1 cellular context compared by ENCODE assay signal in the genomic region with DNA sequence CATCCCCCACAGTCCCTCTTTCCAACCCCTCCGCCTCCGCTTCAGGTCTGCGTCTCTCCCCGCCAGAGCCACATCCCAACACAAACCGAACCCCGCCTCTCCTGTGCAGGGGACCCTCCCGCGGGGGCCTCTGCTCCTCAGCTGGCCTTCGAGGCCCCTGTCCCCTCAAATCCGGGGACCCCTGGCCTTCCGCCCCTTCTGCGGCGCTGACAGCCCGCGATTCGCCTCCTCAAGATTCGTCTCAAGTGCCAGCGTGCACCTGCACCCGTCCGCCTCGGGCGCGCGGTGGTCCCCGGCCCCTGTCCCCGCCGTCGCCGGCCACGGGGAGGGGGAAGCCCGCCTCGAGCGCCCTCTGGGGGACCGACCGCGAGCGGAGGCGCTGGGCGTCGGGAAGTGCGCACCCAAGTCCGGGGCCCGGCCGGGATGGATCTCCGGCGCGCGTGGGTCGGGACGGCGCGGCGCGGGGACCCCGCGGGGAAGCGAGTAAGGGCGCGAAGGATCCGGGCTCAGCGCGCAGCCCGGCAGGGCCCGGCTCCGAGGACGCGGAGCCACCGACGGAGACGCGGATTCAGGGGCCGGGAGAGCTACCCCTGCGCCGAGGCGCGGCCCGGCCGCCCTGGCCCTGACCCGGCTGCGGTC.
A peak's percentile ranks its signal among the peaks of the same experiment; 100 is the strongest.
TF ChIP-seq lines count a peak whose summit lies in the region.

No MANE protein-coding gene starts in this region.

TF ChIP-seq in WTC11, 78 proteins besides CTCF, POLR2A, EP300 and RAD21 (continued from another document):
- TF ChIP-seq, protein P1, sequence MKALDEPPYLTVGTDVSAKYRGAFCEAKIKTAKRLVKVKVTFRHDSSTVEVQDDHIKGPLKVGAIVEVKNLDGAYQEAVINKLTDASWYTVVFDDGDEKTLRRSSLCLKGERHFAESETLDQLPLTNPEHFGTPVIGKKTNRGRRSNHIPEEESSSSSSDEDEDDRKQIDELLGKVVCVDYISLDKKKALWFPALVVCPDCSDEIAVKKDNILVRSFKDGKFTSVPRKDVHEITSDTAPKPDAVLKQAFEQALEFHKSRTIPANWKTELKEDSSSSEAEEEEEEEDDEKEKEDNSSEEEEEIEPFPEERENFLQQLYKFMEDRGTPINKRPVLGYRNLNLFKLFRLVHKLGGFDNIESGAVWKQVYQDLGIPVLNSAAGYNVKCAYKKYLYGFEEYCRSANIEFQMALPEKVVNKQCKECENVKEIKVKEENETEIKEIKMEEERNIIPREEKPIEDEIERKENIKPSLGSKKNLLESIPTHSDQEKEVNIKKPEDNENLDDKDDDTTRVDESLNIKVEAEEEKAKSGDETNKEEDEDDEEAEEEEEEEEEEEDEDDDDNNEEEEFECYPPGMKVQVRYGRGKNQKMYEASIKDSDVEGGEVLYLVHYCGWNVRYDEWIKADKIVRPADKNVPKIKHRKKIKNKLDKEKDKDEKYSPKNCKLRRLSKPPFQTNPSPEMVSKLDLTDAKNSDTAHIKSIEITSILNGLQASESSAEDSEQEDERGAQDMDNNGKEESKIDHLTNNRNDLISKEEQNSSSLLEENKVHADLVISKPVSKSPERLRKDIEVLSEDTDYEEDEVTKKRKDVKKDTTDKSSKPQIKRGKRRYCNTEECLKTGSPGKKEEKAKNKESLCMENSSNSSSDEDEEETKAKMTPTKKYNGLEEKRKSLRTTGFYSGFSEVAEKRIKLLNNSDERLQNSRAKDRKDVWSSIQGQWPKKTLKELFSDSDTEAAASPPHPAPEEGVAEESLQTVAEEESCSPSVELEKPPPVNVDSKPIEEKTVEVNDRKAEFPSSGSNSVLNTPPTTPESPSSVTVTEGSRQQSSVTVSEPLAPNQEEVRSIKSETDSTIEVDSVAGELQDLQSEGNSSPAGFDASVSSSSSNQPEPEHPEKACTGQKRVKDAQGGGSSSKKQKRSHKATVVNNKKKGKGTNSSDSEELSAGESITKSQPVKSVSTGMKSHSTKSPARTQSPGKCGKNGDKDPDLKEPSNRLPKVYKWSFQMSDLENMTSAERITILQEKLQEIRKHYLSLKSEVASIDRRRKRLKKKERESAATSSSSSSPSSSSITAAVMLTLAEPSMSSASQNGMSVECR (CRISPR knock-in tag; IDR thresholded peaks at IDR 0.05; ENCODE audit: borderline replicate concordance), result 0 out of 2 replicates have a peak, but pooled peaks have one; percentile 58
- TF ChIP-seq MYBL2 (CRISPR knock-in tag; IDR thresholded peaks at IDR 0.05) (0 out of 2 replicates have a peak, but pooled peaks have one; percentile 35), FOXJ3 (CRISPR knock-in tag; IDR thresholded peaks at IDR 0.05; ENCODE audit: borderline replicate concordance) (no peak), NR2C2 (CRISPR knock-in tag; IDR thresholded peaks at IDR 0.05) (no peak), ESRRA (CRISPR knock-in tag; IDR thresholded peaks at IDR 0.05; ENCODE audit: borderline replicate concordance) (0 out of 2 replicates have a peak, but pooled peaks have one; percentile 41), IRF2 (CRISPR knock-in tag; IDR thresholded peaks at IDR 0.05; ENCODE audit: borderline replicate concordance, low read depth) (no peak), SP1 (CRISPR knock-in tag; conservative IDR thresholded peaks at IDR 0.05) (0 out of 2 replicates have a peak, but pooled peaks have one; percentile 24), CREM (CRISPR knock-in tag; IDR thresholded peaks at IDR 0.05) (no peak), SMAD4 (CRISPR knock-in tag; IDR thresholded peaks at IDR 0.05) (no peak), ZNF219 (CRISPR knock-in tag; IDR thresholded peaks at IDR 0.05; ENCODE audit: borderline replicate concordance) (no peak), TEAD4 (CRISPR knock-in tag; IDR thresholded peaks at IDR 0.05) (no peak), ZBTB21 (CRISPR knock-in tag; IDR thresholded peaks at IDR 0.05; ENCODE audit: borderline replicate concordance) (no peak), HMGA2 (CRISPR knock-in tag; IDR thresholded peaks at IDR 0.05) (no peak), TEAD1 (CRISPR knock-in tag; IDR thresholded peaks at IDR 0.05) (no peak), FOXK1 (CRISPR knock-in tag; IDR thresholded peaks at IDR 0.05) (no peak), NFYB (CRISPR knock-in tag; conservative IDR thresholded peaks at IDR 0.05; ENCODE audit: low read depth) (no peak), TP53 (CRISPR knock-in tag; IDR thresholded peaks at IDR 0.05) (peak; percentile 47; the same call in 1 of the 2 replicates), TCF7 (CRISPR knock-in tag; IDR thresholded peaks at IDR 0.05; ENCODE audit: low read depth) (no peak)
- TF ChIP-seq, protein P2, sequence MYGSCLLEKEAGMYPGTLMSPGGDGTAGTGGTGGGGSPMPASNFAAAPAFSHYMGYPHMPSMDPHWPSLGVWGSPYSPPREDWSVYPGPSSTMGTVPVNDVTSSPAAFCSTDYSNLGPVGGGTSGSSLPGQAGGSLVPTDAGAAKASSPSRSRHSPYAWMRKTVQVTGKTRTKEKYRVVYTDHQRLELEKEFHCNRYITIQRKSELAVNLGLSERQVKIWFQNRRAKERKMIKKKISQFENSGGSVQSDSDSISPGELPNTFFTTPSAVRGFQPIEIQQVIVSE (CRISPR knock-in tag; IDR thresholded peaks at IDR 0.05; ENCODE audit: borderline replicate concordance), result no peak
- TF ChIP-seq, protein P3, sequence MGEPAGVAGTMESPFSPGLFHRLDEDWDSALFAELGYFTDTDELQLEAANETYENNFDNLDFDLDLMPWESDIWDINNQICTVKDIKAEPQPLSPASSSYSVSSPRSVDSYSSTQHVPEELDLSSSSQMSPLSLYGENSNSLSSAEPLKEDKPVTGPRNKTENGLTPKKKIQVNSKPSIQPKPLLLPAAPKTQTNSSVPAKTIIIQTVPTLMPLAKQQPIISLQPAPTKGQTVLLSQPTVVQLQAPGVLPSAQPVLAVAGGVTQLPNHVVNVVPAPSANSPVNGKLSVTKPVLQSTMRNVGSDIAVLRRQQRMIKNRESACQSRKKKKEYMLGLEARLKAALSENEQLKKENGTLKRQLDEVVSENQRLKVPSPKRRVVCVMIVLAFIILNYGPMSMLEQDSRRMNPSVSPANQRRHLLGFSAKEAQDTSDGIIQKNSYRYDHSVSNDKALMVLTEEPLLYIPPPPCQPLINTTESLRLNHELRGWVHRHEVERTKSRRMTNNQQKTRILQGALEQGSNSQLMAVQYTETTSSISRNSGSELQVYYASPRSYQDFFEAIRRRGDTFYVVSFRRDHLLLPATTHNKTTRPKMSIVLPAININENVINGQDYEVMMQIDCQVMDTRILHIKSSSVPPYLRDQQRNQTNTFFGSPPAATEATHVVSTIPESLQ (CRISPR knock-in tag; IDR thresholded peaks at IDR 0.05), result no peak
- TF ChIP-seq, protein P4, sequence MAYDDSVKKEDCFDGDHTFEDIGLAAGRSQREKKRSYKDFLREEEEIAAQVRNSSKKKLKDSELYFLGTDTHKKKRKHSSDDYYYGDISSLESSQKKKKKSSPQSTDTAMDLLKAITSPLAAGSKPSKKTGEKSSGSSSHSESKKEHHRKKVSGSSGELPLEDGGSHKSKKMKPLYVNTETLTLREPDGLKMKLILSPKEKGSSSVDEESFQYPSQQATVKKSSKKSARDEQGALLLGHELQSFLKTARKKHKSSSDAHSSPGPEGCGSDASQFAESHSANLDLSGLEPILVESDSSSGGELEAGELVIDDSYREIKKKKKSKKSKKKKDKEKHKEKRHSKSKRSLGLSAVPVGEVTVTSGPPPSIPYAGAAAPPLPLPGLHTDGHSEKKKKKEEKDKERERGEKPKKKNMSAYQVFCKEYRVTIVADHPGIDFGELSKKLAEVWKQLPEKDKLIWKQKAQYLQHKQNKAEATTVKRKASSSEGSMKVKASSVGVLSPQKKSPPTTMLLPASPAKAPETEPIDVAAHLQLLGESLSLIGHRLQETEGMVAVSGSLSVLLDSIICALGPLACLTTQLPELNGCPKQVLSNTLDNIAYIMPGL (CRISPR knock-in tag; IDR thresholded peaks at IDR 0.05), result peak; percentile 96
TF ChIP-seq in WTC11: peak in this region for 13.
